ENCODE assay signal across 1 cellular context in genomic region chr6:37242429-37243052, GRCh38.
A peak's percentile ranks its signal among the peaks of the same experiment; 100 is the strongest.
TF ChIP-seq lines count a peak whose summit lies in the region.

No MANE protein-coding gene starts in this region.

TF ChIP-seq in HEK293, 187 proteins besides CTCF, POLR2A, EP300 and RAD21 (continued from another document and continues in another):
- TF ChIP-seq ZNF837 (tag by site-specific recombination; IDR thresholded peaks at IDR 0.05) = no peak
- no peak for TF ChIP-seq ZSCAN30 (tag by site-specific recombination; IDR thresholded peaks at IDR 0.05)
- no peak for TF ChIP-seq ZNF274 (IDR thresholded peaks at IDR 0.05; ENCODE audit: low read length)
- TF ChIP-seq ZNF274 (tag by site-specific recombination; IDR thresholded peaks at IDR 0.05; ENCODE audit: borderline replicate concordance) = no peak
- TF ChIP-seq ZBTB48 (tag by site-specific recombination; IDR thresholded peaks at IDR 0.05) = peak; percentile 33; the same call in 1 of the 2 replicates
- TF ChIP-seq ZNF174 (tag by site-specific recombination; IDR thresholded peaks at IDR 0.05) = no peak
- TF ChIP-seq ZNF664 (tag by site-specific recombination; IDR thresholded peaks at IDR 0.05) = no peak
- 0 out of 2 replicates have a peak, but pooled peaks have one; percentile 43 for TF ChIP-seq ZSCAN23 (tag by site-specific recombination; IDR thresholded peaks at IDR 0.05)
- TF ChIP-seq ZBTB7A (tag by site-specific recombination; IDR thresholded peaks at IDR 0.05; ENCODE audit: low read depth) = no peak
- TF ChIP-seq ZNF394 (tag by site-specific recombination; IDR thresholded peaks at IDR 0.05; ENCODE audit: borderline replicate concordance) = peak; percentile 54; the same call in 1 of the 2 replicates
- no peak for TF ChIP-seq ZNF776 (tag by site-specific recombination; IDR thresholded peaks at IDR 0.05; ENCODE audit: borderline replicate concordance)
- no peak for TF ChIP-seq ZNF37A (tag by site-specific recombination; IDR thresholded peaks at IDR 0.05)
- TF ChIP-seq ZBTB44 (tag by site-specific recombination; IDR thresholded peaks at IDR 0.05) = no peak
- no peak for TF ChIP-seq ZNF561 (tag by site-specific recombination; IDR thresholded peaks at IDR 0.05; ENCODE audit: borderline replicate concordance)
- no peak for TF ChIP-seq ZNF148 (tag by site-specific recombination; IDR thresholded peaks at IDR 0.05; ENCODE audit: borderline replicate concordance)
- no peak for TF ChIP-seq ZNF202 (tag by site-specific recombination; IDR thresholded peaks at IDR 0.05; ENCODE audit: borderline replicate concordance)
- no peak for TF ChIP-seq ZNF433 (tag by site-specific recombination; IDR thresholded peaks at IDR 0.05; ENCODE audit: low read depth)
- no peak for TF ChIP-seq ZIC2 (tag by site-specific recombination; IDR thresholded peaks at IDR 0.05)
- no peak for TF ChIP-seq ZNF350 (tag by site-specific recombination; IDR thresholded peaks at IDR 0.05)
- TF ChIP-seq ZNF280C (tag by site-specific recombination; IDR thresholded peaks at IDR 0.05) = no peak
- TF ChIP-seq, protein P1, sequence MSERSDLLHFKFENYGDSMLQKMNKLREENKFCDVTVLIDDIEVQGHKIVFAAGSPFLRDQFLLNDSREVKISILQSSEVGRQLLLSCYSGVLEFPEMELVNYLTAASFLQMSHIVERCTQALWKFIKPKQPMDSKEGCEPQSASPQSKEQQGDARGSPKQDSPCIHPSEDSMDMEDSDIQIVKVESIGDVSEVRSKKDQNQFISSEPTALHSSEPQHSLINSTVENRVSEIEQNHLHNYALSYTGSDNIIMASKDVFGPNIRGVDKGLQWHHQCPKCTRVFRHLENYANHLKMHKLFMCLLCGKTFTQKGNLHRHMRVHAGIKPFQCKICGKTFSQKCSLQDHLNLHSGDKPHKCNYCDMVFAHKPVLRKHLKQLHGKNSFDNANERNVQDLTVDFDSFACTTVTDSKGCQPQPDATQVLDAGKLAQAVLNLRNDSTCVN (tag by site-specific recombination; optimal IDR thresholded peaks at IDR 0.05) = no peak
- TF ChIP-seq ZNF529 (tag by site-specific recombination; IDR thresholded peaks at IDR 0.05; ENCODE audit: insufficient replicate concordance) = no peak
- TF ChIP-seq PATZ1 (tag by site-specific recombination; IDR thresholded peaks at IDR 0.05) = peak; percentile 71
- TF ChIP-seq SP3 (tag by site-specific recombination; IDR thresholded peaks at IDR 0.05) = peak; percentile 55
- no peak for TF ChIP-seq YY1 (tag by site-specific recombination; IDR thresholded peaks at IDR 0.05)
- no peak for TF ChIP-seq ZNF391 (tag by site-specific recombination; IDR thresholded peaks at IDR 0.05; ENCODE audit: borderline replicate concordance, low read depth)
- peak; percentile 93 for TF ChIP-seq ZNF629 (tag by site-specific recombination; IDR thresholded peaks at IDR 0.05)
- TF ChIP-seq ZNF791 (tag by site-specific recombination; IDR thresholded peaks at IDR 0.05) = no peak
- TF ChIP-seq KLF10 (tag by site-specific recombination; IDR thresholded peaks at IDR 0.05) = peak; percentile 48
- no peak for TF ChIP-seq ZNF16 (tag by site-specific recombination; IDR thresholded peaks at IDR 0.05; ENCODE audit: low read depth)
- no peak for TF ChIP-seq ZNF133 (tag by site-specific recombination; IDR thresholded peaks at IDR 0.05)
- TF ChIP-seq, protein P2, sequence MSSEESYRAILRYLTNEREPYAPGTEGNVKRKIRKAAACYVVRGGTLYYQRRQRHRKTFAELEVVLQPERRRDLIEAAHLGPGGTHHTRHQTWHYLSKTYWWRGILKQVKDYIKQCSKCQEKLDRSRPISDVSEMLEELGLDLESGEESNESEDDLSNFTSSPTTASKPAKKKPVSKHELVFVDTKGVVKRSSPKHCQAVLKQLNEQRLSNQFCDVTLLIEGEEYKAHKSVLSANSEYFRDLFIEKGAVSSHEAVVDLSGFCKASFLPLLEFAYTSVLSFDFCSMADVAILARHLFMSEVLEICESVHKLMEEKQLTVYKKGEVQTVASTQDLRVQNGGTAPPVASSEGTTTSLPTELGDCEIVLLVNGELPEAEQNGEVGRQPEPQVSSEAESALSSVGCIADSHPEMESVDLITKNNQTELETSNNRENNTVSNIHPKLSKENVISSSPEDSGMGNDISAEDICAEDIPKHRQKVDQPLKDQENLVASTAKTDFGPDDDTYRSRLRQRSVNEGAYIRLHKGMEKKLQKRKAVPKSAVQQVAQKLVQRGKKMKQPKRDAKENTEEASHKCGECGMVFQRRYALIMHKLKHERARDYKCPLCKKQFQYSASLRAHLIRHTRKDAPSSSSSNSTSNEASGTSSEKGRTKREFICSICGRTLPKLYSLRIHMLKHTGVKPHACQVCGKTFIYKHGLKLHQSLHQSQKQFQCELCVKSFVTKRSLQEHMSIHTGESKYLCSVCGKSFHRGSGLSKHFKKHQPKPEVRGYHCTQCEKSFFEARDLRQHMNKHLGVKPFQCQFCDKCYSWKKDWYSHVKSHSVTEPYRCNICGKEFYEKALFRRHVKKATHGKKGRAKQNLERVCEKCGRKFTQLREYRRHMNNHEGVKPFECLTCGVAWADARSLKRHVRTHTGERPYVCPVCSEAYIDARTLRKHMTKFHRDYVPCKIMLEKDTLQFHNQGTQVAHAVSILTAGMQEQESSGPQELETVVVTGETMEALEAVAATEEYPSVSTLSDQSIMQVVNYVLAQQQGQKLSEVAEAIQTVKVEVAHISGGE (tag by site-specific recombination; conservative IDR thresholded peaks at IDR 0.05; ENCODE audit: low read depth) = no peak
- no peak for TF ChIP-seq ZNF266 (tag by site-specific recombination; IDR thresholded peaks at IDR 0.05; ENCODE audit: low read depth)
- TF ChIP-seq ZNF623 (tag by site-specific recombination; IDR thresholded peaks at IDR 0.05) = no peak
- no peak for TF ChIP-seq ZNF701 (tag by site-specific recombination; IDR thresholded peaks at IDR 0.05)
- TF ChIP-seq ZNF514 (tag by site-specific recombination; IDR thresholded peaks at IDR 0.05) = no peak
- no peak for TF ChIP-seq GLI4 (tag by site-specific recombination; IDR thresholded peaks at IDR 0.05)
- no peak for TF ChIP-seq ZNF768 (tag by site-specific recombination; IDR thresholded peaks at IDR 0.05)
- TF ChIP-seq, protein P3, sequence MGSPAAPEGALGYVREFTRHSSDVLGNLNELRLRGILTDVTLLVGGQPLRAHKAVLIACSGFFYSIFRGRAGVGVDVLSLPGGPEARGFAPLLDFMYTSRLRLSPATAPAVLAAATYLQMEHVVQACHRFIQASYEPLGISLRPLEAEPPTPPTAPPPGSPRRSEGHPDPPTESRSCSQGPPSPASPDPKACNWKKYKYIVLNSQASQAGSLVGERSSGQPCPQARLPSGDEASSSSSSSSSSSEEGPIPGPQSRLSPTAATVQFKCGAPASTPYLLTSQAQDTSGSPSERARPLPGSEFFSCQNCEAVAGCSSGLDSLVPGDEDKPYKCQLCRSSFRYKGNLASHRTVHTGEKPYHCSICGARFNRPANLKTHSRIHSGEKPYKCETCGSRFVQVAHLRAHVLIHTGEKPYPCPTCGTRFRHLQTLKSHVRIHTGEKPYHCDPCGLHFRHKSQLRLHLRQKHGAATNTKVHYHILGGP (tag by site-specific recombination; IDR thresholded peaks at IDR 0.05) = no peak; the same call in 1 of the 2 replicates
- TF ChIP-seq, protein P4, sequence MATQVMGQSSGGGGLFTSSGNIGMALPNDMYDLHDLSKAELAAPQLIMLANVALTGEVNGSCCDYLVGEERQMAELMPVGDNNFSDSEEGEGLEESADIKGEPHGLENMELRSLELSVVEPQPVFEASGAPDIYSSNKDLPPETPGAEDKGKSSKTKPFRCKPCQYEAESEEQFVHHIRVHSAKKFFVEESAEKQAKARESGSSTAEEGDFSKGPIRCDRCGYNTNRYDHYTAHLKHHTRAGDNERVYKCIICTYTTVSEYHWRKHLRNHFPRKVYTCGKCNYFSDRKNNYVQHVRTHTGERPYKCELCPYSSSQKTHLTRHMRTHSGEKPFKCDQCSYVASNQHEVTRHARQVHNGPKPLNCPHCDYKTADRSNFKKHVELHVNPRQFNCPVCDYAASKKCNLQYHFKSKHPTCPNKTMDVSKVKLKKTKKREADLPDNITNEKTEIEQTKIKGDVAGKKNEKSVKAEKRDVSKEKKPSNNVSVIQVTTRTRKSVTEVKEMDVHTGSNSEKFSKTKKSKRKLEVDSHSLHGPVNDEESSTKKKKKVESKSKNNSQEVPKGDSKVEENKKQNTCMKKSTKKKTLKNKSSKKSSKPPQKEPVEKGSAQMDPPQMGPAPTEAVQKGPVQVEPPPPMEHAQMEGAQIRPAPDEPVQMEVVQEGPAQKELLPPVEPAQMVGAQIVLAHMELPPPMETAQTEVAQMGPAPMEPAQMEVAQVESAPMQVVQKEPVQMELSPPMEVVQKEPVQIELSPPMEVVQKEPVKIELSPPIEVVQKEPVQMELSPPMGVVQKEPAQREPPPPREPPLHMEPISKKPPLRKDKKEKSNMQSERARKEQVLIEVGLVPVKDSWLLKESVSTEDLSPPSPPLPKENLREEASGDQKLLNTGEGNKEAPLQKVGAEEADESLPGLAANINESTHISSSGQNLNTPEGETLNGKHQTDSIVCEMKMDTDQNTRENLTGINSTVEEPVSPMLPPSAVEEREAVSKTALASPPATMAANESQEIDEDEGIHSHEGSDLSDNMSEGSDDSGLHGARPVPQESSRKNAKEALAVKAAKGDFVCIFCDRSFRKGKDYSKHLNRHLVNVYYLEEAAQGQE (tag by site-specific recombination; IDR thresholded peaks at IDR 0.05) = no peak
- no peak for TF ChIP-seq PRDM4 (tag by site-specific recombination; IDR thresholded peaks at IDR 0.05)
- TF ChIP-seq ZNF560 (tag by site-specific recombination; IDR thresholded peaks at IDR 0.05; ENCODE audit: borderline replicate concordance) = no peak
